8 cellular contexts compared by ENCODE assay signal in the genomic region with DNA sequence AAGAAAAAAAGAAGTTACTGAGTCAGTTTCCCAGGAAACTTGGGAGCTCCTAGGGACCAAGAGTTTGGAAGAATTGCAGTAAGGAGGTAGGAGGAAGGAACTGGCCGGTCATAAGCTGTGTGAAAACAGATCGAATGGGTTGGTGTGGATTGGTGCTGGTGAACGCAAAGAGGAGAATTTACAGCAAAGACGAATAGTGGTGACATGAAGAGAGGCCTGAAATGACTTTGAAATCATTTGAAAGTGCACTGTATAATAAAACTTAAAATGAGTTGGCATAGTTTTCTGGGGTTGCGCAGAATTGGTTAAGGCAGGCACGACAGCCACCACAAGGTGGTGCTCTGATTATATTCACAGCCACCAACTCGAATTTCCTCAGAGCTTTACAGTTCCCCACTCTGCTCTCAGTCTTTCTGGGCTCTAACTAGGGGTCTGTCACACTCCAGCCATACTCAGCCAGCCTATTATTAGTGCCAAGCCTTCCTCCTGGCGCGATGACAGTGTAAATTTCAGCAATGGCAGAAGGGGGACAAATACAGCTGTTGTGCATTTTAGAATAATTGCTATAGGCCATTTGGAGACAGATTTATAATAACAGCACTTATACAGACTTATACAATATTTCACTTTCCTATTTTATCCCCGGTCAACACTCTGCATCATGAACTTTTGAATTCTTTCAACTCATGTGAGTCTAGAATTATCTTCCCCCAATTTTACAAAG. TPM values are rescaled to one million over a fixed set of nuclear protein-coding genes. Genes with fewer than 3 reads are reported as not detected.
DNase-seq lines count a peak whose midpoint lies in the region; ATAC-seq and TF ChIP-seq lines count a peak whose summit lies in the region.

No MANE protein-coding gene starts in this region.

- no peaks in the 10 kb centered on the region for H3K79me2 ChIP-seq in OCI-LY1 (ENCODE audit: insufficient read depth, low read length)

- H3K36me3 ChIP-seq in OCI-LY1 (ENCODE audit: insufficient read depth, low read length) (no peaks in the 10 kb centered on the region), spleen (no peaks in the 10 kb centered on the region)

- H2AFZ ChIP-seq in OCI-LY1 (ENCODE audit: low read length) = no peak overlapping the region

- no peaks in the 10 kb centered on the region for H3K36me3 Mint-ChIP-seq in HFFc6 (ENCODE audit: low read depth)

- H3K9me2 ChIP-seq in OCI-LY1 (ENCODE audit: low read depth, low read length) = no peaks in the 10 kb centered on the region

- H3K9ac ChIP-seq in OCI-LY1 (ENCODE audit: low read length) = no peak overlapping the region

- H3K9me3 Mint-ChIP-seq in HFFc6 = no peaks in the 10 kb centered on the region

- DNase-seq in Daoy (ENCODE audit: low read depth) (peak; percentile 37), HFFc6 (peak; percentile 17), anterior cingulate cortex (lab: John Stamatoyannopoulos, UW) (peak in 35 of 58 donors; percentile 3 to 44 (median 14)), hippocampal formation (lab: John Stamatoyannopoulos, UW) (peak; percentile 10 to 55), spleen (no peak), NCI-H1694 treated with DMSO at 0.1 percent for 48 hours (lab: John Stamatoyannopoulos, UW) (no peak)

- no peak for ATAC-seq in HG03039 (IDR thresholded peaks at IDR 0.05; ENCODE audit: unreplicated experiment)

- 22 to 31% (median 26%) methylated on average over 10 of the region's 10 CpGs for WGBS in spleen, 5 donors

- no peak for TF ChIP-seq POLR2A in spleen (IDR thresholded peaks at IDR 0.05)

- no peak overlapping the region for H3K4me2 ChIP-seq in OCI-LY1 (ENCODE audit: low read length)

- intact Hi-C loops in spleen (cut with DNase I; ENCODE audit: low total_unique reads) = loop anchor here (5.0 kb wide), 1 partner anchor 366 kb away; no protein-coding TSS in a partner anchor

- TF ChIP-seq CTCF in HFFc6 (IDR thresholded peaks at IDR 0.05) (peak; percentile 87), OCI-LY1 (IDR thresholded peaks at IDR 0.05; ENCODE audit: low read length) (peak; percentile 76), spleen (IDR thresholded peaks at IDR 0.05 in 8 of 11, conservative IDR thresholded peaks at IDR 0.05 in 3 of 11) (peak; percentile 56 to 82 (median 72))

- H3K4me3 ChIP-seq in OCI-LY1 (ENCODE audit: low read depth, low read length, poor library complexity, severe bottlenecking) (no peak overlapping the region), spleen (no peak overlapping the region)

- no peak overlapping the region for H3K27ac ChIP-seq in OCI-LY1 (ENCODE audit: low read depth, low read length, poor library complexity, severe bottlenecking)
- H3K27ac ChIP-seq in spleen = no peak overlapping the region

- H3K9me3 ChIP-seq in OCI-LY1 (ENCODE audit: low read length) = no peaks in the 10 kb centered on the region
- no peaks in the 10 kb centered on the region for H3K9me3 ChIP-seq in spleen

- H4K20me1 ChIP-seq in OCI-LY1 (ENCODE audit: insufficient read depth, low read length) = no peaks in the 10 kb centered on the region

- H3K4me1 ChIP-seq in OCI-LY1 (ENCODE audit: insufficient read depth, low read length, severe bottlenecking) (no peaks in the 10 kb centered on the region), spleen (peaks cover 0 to 7% (median 1%) of the 10 kb centered on the region in 6 donors)

- no peaks in the 10 kb centered on the region for H3K27me3 ChIP-seq in OCI-LY1 (ENCODE audit: insufficient read depth, low read length)
- H3K27me3 ChIP-seq in spleen (replicated peaks in 1 of 7) = no peaks in the 10 kb centered on the region

- H3F3A ChIP-seq in OCI-LY1 (ENCODE audit: insufficient read depth, low read length) = no peaks in the 10 kb centered on the region

- no peak overlapping the region for H3K27ac Mint-ChIP-seq in HFFc6

- H3K4me1 Mint-ChIP-seq in HFFc6 (ENCODE audit: low read depth) = no peaks in the 10 kb centered on the region

- H3K27me3 Mint-ChIP-seq in HFFc6 (ENCODE audit: insufficient read depth) = peaks cover 11% of the 10 kb centered on the region

- H3K4me3 Mint-ChIP-seq in HFFc6 = no peak overlapping the region

RNA-seq across cellular contexts. Expression of a gene that starts 8.3 kb away (rescaled TPM):
- not detected in 2 replicates for total RNA-seq in Daoy (2014; rRNA removed; shearing (Covaris generic))
- total RNA-seq in HFFc6 (2021; fragmentation: NEBNext Ultra II Directional; extraction: Animal tissue kit (Norgen Biotek cat#: 25700)) = not detected
- total RNA-seq in spleen = not detected
- polyA plus RNA-seq in spleen = not detected

RNA-seq across cellular contexts. Expression of a gene that starts 20.9 kb away (rescaled TPM):
- total RNA-seq in Daoy (2014; rRNA removed; shearing (Covaris generic)) = 29.7 and 29.9 TPM in 2 replicates
- 10 to 100 TPM; 15.4 to 21.5 (median 17.8) TPM for total RNA-seq in HFFc6 (2021; fragmentation: NEBNext Ultra II Directional; extraction: Animal tissue kit (Norgen Biotek cat#: 25700))
- 10 to 100 TPM; 25.3 to 44.8 (median 32.7) TPM for total RNA-seq in spleen
- polyA plus RNA-seq in spleen = 1 to 10 TPM; 4.2 to 6.7 (median 5.5) TPM

Comparison
In these comparisons a context has a peak if more than half of its experiments do, and no peak if none do; other contexts are left out.
1. DNase-seq: peak in Daoy (single experiment), HFFc6 (single experiment), anterior cingulate cortex (35 of 58) and hippocampal formation (2 of 2); none in spleen (single experiment) and NCI-H1694 treated with DMSO at 0.1 percent for 48 hours (single experiment).
2. Peak in every context shown above with its lines, with median percentiles within 50 percentile points of each other: CTCF ChIP-seq.